Comparison of ENCODE assay signal across 1 cellular context in the genomic region with DNA sequence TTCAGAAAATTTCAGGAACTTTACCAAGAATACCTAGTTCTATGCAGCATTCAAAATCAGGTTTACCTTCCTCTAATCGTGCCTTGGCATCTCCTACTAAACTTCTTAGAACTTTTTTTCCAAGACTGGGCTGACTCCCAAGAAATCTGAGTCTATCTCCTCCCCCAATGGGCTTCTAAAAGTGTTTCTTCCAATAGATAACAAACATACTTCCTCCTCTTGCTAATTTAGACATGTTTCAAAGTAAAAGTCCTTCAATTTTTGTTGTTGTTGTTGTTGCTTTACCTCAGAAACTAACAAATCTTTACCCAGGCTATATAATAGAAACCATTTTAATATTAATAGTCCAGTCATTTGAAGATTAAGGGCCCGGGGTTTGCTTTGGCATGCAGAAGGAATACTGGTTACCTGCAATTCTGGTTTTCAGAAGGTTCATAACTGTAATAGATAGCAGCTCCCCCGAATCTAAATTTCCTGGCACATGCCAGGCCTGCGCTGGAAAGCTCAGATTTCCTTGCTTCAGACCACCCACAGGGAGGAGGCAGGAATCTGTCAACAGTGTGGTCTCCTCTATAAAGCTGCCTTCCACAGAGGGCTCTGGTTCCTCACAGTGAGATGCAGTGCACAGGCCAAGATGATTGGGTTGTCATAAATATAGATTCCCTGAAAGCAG.
TF ChIP-seq lines count a peak whose summit lies in the region.

No MANE protein-coding gene starts in this region.

TF ChIP-seq in HepG2, 621 proteins besides CTCF, POLR2A, EP300 and RAD21 (continued from another document):
- no peak for TF ChIP-seq ATF7 (IDR thresholded peaks at IDR 0.05)
- no peak for TF ChIP-seq ATF7 (CRISPR knock-in tag; IDR thresholded peaks at IDR 0.05)
- TF ChIP-seq, protein P1, sequence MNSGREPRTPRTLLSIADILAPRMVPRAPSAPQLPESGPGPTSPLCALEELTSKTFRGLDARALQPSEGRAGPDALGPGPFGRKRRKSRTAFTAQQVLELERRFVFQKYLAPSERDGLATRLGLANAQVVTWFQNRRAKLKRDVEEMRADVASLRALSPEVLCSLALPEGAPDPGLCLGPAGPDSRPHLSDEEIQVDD (CRISPR knock-in tag; IDR thresholded peaks at IDR 0.05; ENCODE audit: borderline replicate concordance), result no peak
- TF ChIP-seq, protein P2, sequence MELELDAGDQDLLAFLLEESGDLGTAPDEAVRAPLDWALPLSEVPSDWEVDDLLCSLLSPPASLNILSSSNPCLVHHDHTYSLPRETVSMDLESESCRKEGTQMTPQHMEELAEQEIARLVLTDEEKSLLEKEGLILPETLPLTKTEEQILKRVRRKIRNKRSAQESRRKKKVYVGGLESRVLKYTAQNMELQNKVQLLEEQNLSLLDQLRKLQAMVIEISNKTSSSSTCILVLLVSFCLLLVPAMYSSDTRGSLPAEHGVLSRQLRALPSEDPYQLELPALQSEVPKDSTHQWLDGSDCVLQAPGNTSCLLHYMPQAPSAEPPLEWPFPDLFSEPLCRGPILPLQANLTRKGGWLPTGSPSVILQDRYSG (CRISPR knock-in tag; IDR thresholded peaks at IDR 0.05), result no peak
- TF ChIP-seq SSRP1 (CRISPR knock-in tag; IDR thresholded peaks at IDR 0.05), result no peak
- no peak for TF ChIP-seq RFX5 (IDR thresholded peaks at IDR 0.05; ENCODE audit: low read depth, low read length)
- TF ChIP-seq, protein P3, sequence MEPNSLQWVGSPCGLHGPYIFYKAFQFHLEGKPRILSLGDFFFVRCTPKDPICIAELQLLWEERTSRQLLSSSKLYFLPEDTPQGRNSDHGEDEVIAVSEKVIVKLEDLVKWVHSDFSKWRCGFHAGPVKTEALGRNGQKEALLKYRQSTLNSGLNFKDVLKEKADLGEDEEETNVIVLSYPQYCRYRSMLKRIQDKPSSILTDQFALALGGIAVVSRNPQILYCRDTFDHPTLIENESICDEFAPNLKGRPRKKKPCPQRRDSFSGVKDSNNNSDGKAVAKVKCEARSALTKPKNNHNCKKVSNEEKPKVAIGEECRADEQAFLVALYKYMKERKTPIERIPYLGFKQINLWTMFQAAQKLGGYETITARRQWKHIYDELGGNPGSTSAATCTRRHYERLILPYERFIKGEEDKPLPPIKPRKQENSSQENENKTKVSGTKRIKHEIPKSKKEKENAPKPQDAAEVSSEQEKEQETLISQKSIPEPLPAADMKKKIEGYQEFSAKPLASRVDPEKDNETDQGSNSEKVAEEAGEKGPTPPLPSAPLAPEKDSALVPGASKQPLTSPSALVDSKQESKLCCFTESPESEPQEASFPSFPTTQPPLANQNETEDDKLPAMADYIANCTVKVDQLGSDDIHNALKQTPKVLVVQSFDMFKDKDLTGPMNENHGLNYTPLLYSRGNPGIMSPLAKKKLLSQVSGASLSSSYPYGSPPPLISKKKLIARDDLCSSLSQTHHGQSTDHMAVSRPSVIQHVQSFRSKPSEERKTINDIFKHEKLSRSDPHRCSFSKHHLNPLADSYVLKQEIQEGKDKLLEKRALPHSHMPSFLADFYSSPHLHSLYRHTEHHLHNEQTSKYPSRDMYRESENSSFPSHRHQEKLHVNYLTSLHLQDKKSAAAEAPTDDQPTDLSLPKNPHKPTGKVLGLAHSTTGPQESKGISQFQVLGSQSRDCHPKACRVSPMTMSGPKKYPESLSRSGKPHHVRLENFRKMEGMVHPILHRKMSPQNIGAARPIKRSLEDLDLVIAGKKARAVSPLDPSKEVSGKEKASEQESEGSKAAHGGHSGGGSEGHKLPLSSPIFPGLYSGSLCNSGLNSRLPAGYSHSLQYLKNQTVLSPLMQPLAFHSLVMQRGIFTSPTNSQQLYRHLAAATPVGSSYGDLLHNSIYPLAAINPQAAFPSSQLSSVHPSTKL (CRISPR knock-in tag; IDR thresholded peaks at IDR 0.05), result no peak
- TF ChIP-seq ZNF562 (CRISPR knock-in tag; IDR thresholded peaks at IDR 0.05; ENCODE audit: borderline replicate concordance), result no peak
TF ChIP-seq in HepG2: peak in this region for 0.
